ENCODE assay signal across 22 cellular contexts in the genomic region with DNA sequence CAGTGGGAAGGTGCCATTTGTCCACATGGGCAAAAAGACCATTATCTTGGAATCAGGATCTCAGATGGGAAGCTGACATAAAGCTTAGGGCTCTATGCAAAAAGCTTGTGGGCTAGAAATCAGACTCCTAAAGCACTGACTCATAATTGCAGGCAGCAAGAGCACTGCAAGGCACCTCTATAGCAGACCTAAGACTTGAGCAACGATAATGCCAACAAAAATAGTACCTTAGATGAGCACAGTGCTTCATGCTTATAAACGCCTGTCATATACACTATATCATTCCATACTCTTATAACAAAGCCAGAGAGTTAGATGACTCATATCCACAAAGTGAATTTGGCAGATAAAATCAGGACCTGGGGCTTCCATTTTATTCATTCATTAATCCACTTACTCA.
A peak's percentile ranks its signal among the peaks of the same experiment; 100 is the strongest.
DNase-seq lines count a peak whose midpoint lies in the region; ATAC-seq and TF ChIP-seq lines count a peak whose summit lies in the region.
"Had no signal": no experiment of that assay in that cellular context is flagged by ENCODE, and none has a peak within 500 bp of the region (broad histone marks: within the 10 kb centered on the region; RNA-seq: fewer than 3 reads in every experiment).

No MANE protein-coding gene starts in this region.

- no peaks in the 10 kb centered on the region for H3K36me3 ChIP-seq in brain microvascular endothelial cell (replicated peaks)
- H3K36me3 ChIP-seq: esophagus muscularis mucosa, right atrium auricular region, thoracic aorta had no signal

- no peaks in the 10 kb centered on the region for H3K27me3 ChIP-seq in brain microvascular endothelial cell (replicated peaks)
- H3K27me3 ChIP-seq: esophagus muscularis mucosa, right atrium auricular region had no signal

- no peak overlapping the region for H3K4me3 ChIP-seq in brain microvascular endothelial cell (ENCODE audit: low read depth, low read length)
- H3K4me3 ChIP-seq: esophagus muscularis mucosa, K562, right atrium auricular region, SK-N-MC, thoracic aorta had no signal

- no peak for TF ChIP-seq CTCF in brain microvascular endothelial cell (IDR thresholded peaks at IDR 0.05; ENCODE audit: low read depth, low read length, missing control alignments)

- peak; percentile 41 for DNase-seq in Caki2 (ENCODE audit: low read depth)
- peak; percentile 13 for DNase-seq in M059J (ENCODE audit: low read depth)
- DNase-seq in brain microvascular endothelial cell: peak; percentile 65
- peak; percentile 52 for DNase-seq in glomerular visceral epithelial cell (ENCODE audit: extremely low spot score)
- no peak for DNase-seq in G401 (ENCODE audit: low spot score)
- no peak for DNase-seq in NCI-H446 treated with DMSO at 0.1 percent for 48 hours (lab: John Stamatoyannopoulos, UW)
- DNase-seq: activated B cell treated with CpG ODN at 0.5 μM for 24 hours; activated CD8-positive, alpha-beta T cell treated with anti-CD3 and anti-CD28 coated beads, Interleukin-2, amount 10 ng/mL, durations not matched to agents 7 days and 5 days; activated naive CD8-positive, alpha-beta T cell treated with anti-CD3 and anti-CD28 coated beads, Interleukin-2, amount 10 ng/mL, durations not matched to agents 7 days and 5 days; head of caudate nucleus; NCI-H1048; NCI-H2107; NCI-H748 treated with DMSO at 0.1 percent for 48 hours; occipital lobe had no signal

- in situ Hi-C loops in Caki2 (cut with HindIII; ENCODE audit: low pct_unique_long_range_greater_than_20kb, low sequenced_read_pairs): no loop called here
- in situ Hi-C loops in brain microvascular endothelial cell (cut with HindIII; ENCODE audit: low pct_ligation_motif_present, low sequenced_read_pairs): no loop called here
- in situ Hi-C loops in G401 (cut with HindIII; ENCODE audit: low sequenced_read_pairs): no loop called here

- no peak for ATAC-seq in HG02938 (IDR thresholded peaks at IDR 0.05; ENCODE audit: unreplicated experiment)
- ATAC-seq in GM19351 (IDR thresholded peaks at IDR 0.05; ENCODE audit: unreplicated experiment): no peak
- ATAC-seq: activated CD8-positive, alpha-beta T cell treated with anti-CD3 and anti-CD28 coated beads, Interleukin-2, amount 10 ng/mL, durations not matched to agents 7 days and 5 days; K562 had no signal

- H3K27ac ChIP-seq in brain microvascular endothelial cell: no peak overlapping the region
- H3K27ac ChIP-seq: esophagus muscularis mucosa, HL-60, right atrium auricular region, SK-N-MC, thoracic aorta had no signal

Comparison
In these comparisons a context has a peak if more than half of its experiments do, and no peak if none do; other contexts are left out.
1. DNase-seq: peak in Caki2 (single experiment), M059J (single experiment), brain microvascular endothelial cell (single experiment) and glomerular visceral epithelial cell (single experiment); none in G401 (single experiment) and NCI-H446 treated with DMSO at 0.1 percent for 48 hours (single experiment).